Comparison of ENCODE assay signal across 1 cellular context in the genomic region with DNA sequence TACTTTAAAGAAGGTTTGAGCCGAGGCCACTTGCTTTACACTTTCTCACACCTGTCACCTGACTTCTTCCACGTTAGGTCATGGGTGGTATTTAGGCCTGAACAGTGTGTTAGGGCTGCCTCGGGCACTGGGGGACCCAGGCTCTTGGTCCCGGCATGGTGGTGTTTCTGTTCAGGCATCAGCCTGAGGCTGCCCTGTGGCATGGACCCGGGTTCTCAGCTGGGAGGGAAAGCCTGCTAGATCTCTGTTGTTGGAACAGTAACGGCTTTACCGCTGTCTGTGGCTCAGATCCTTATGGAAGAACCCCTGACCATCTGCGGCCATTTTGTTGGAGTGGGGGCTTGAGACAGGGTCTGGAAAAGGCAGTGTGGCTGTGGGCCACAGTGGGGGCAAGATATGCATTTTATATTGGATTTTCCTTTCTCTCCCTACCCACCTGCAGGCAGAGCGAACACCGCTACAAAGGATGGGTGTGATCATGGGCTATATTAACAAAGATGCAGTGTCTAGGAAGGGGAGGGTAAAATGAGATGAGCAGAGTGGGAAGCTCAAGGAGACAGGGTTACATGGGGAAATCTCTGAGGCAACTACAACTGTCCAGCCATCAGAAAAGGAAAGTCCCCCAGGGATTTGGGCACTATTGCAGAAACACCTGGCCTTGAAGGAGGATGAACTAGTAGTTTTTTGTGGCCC.
TF ChIP-seq lines count a peak whose summit lies in the region.

No MANE protein-coding gene starts in this region.

TF ChIP-seq in HepG2, 621 proteins besides CTCF, POLR2A, EP300 and RAD21:
- TF ChIP-seq CHD2 (IDR thresholded peaks at IDR 0.05; ENCODE audit: low read depth, low read length) (no peak), JUN (CRISPR knock-in tag; IDR thresholded peaks at IDR 0.05) (no peak), REPIN1 (CRISPR knock-in tag; IDR thresholded peaks at IDR 0.05; ENCODE audit: borderline replicate concordance, low read depth) (peak; percentile 9; the same call in 1 of the 2 replicates), KDM1A (CRISPR knock-in tag; IDR thresholded peaks at IDR 0.05) (no peak), SALL1 (CRISPR knock-in tag; IDR thresholded peaks at IDR 0.05) (no peak), ZNF292 (CRISPR knock-in tag; IDR thresholded peaks at IDR 0.05; ENCODE audit: borderline replicate concordance, low read depth) (0 out of 2 replicates have a peak, but pooled peaks have one; percentile 6)
TF ChIP-seq in HepG2: peak in this region for 2.
